In genomic region chr5:171635846-171636245, GRCh38 we compare ENCODE assay signal across 36 cellular contexts.
"Had no signal": no experiment of that assay in that cellular context is flagged by ENCODE, and none has a peak within 500 bp of the region (broad histone marks: within the 10 kb centered on the region; RNA-seq: fewer than 3 reads in every experiment).

No MANE protein-coding gene starts in this region.

- H3K27ac ChIP-seq: adrenal gland, ascending aorta, cardiac muscle cell, VCaP had no signal

- H3K4me1 ChIP-seq: adrenal gland had no signal

- H3K27ac Mint-ChIP-seq: activated B cell treated with CpG ODN at 0.5 μM for 24 hours; activated CD4-positive, alpha-beta memory T cell treated with anti-CD3 and anti-CD28 coated beads for 36 hours; activated CD4-positive, alpha-beta T cell treated with anti-CD3 and anti-CD28 coated beads, Interleukin-2, amount 10 ng/mL, durations not matched to agents 24 days and 14 days; activated CD8-positive, alpha-beta T cell treated with anti-CD3 and anti-CD28 coated beads for 36 hours; activated naive CD4-positive, alpha-beta T cell treated with anti-CD3 and anti-CD28 coated beads for 36 hours; activated naive CD8-positive, alpha-beta T cell treated with anti-CD3 and anti-CD28 coated beads for 36 hours; activated T-cell treated with anti-CD3 and anti-CD28 coated beads, Interleukin-2, amount 50 U/mL, for 72 hours; activated T-helper 1 cell treated with anti-CD3 and anti-CD28 coated beads, Interleukin-12 subunit alpha, Interleukin-12 subunit beta, Interleukin-2, Interleukin-4 antibody, amounts not matched to agents 30 ng/mL and 10 ng/mL and 1 ng/mL, durations not matched to agents 14 hours and 24 hours and 36 hours; activated T-helper 17 cell treated with anti-CD3 and anti-CD28 coated beads, Interleukin-2, amount 50 U/mL, for 72 hours; T-helper 1 cell treated with Interleukin-12 subunit alpha and Interleukin-12 subunit beta and Interleukin-4 antibody, amounts not matched to agents 30 μg/mL and 1 μg/mL, for 36 hours; T-helper 2 cell treated with Interferon-gamma antibody and Interleukin-4, amounts not matched to agents 5 μg/mL and 100 μg/mL, for 36 hours had no signal

- H3K4me3 ChIP-seq: adrenal gland, ascending aorta, cardiac muscle cell had no signal

- H3K27me3 ChIP-seq: adrenal gland, ascending aorta, cardiac muscle cell had no signal

- H3K4me1 Mint-ChIP-seq: activated CD4-positive, alpha-beta T cell treated with anti-CD3 and anti-CD28 coated beads, Interleukin-2, amount 10 ng/mL, durations not matched to agents 24 days and 14 days; activated naive CD8-positive, alpha-beta T cell treated with anti-CD3 and anti-CD28 coated beads for 36 hours; activated T-helper 17 cell treated with anti-CD3 and anti-CD28 coated beads, Interleukin-2, amount 50 U/mL, for 72 hours had no signal

- H3K36me3 Mint-ChIP-seq: activated CD4-positive, alpha-beta memory T cell treated with anti-CD3 and anti-CD28 coated beads for 36 hours; activated naive CD4-positive, alpha-beta T cell treated with anti-CD3 and anti-CD28 coated beads, Interleukin-2, amount 50 U/mL, for 72 hours; activated naive CD8-positive, alpha-beta T cell treated with anti-CD3 and anti-CD28 coated beads for 36 hours; brain had no signal

- DNase-seq: activated B cell treated with CpG ODN at 0.5 μM for 24 hours; activated CD4-positive, alpha-beta memory T cell treated with anti-CD3 and anti-CD28 coated beads for 36 hours; activated CD4-positive, alpha-beta T cell treated with anti-CD3 and anti-CD28 coated beads for 4 hours; activated CD4-positive, alpha-beta T cell treated with anti-CD3 and anti-CD28 coated beads, Interleukin-2, amount 10 ng/mL, durations not matched to agents 24 days and 14 days; activated CD4-positive, alpha-beta T cell treated with anti-CD3 and anti-CD28 coated beads, Interleukin-2, amount 50 U/mL, for 1 hour; activated CD4-positive, alpha-beta T cell treated with anti-CD3 and anti-CD28 coated beads, Interleukin-2, amount 50 U/mL, for 4 hours; activated CD4-positive, CD25-positive, alpha-beta regulatory T cell treated with anti-CD3 and anti-CD28 coated beads, Interleukin-2, amount 50 U/mL, for 72 hours; activated CD8-positive, alpha-beta memory T cell treated with anti-CD3 and anti-CD28 coated beads, Interleukin-2, amount 50 U/mL, for 4 hours; activated CD8-positive, alpha-beta T cell treated with anti-CD3 and anti-CD28 coated beads for 36 hours; activated effector memory CD4-positive, alpha-beta T cell treated with anti-CD3 and anti-CD28 coated beads, Interleukin-2, amount 50 U/mL, for 16 hours; activated gamma-delta T cell treated with Interleukin-2 at 50 U/mL for 16 hours; activated naive CD4-positive, alpha-beta T cell; activated naive CD4-positive, alpha-beta T cell treated with anti-CD3 and anti-CD28 coated beads for 36 hours; activated naive CD4-positive, alpha-beta T cell treated with anti-CD3 and anti-CD28 coated beads, Interleukin-2, amount 50 U/mL, for 16 hours; activated naive CD8-positive, alpha-beta T cell treated with anti-CD3 and anti-CD28 coated beads for 36 hours; activated T-cell treated with anti-CD3 and anti-CD28 coated beads for 4 hours; activated T-cell treated with anti-CD3 and anti-CD28 coated beads, Interleukin-2, amount 50 U/mL, for 1 hour; activated T-cell treated with anti-CD3 and anti-CD28 coated beads, Interleukin-2, amount 50 U/mL, for 4 hours; activated T-cell treated with anti-CD3 and anti-CD28 coated beads, Interleukin-2, amount 50 U/mL, for 72 hours; adrenal gland; amniotic stem cell; caudate nucleus; T-helper 1 cell; T-helper 2 cell; T-helper 9 cell had no signal

- H3K36me3 ChIP-seq: adrenal gland, ascending aorta, cardiac muscle cell had no signal

- H3K9me3 ChIP-seq: adrenal gland, ascending aorta had no signal

- FAIRE-seq: bronchial epithelial cell, TTC549 had no signal

- ATAC-seq: activated CD8-positive, alpha-beta T cell treated with anti-CD3 and anti-CD28 coated beads for 36 hours; activated naive CD4-positive, alpha-beta T cell treated with anti-CD3 and anti-CD28 coated beads, Interleukin-2, amount 50 U/mL, for 72 hours; activated T-cell treated with anti-CD3 and anti-CD28 coated beads, Interleukin-2, amount 50 U/mL, for 4 hours; activated T-cell treated with anti-CD3 and anti-CD28 coated beads, Interleukin-2, amount 50 U/mL, for 72 hours; activated T-helper 17 cell treated with anti-CD3 and anti-CD28 coated beads, Interleukin-2, amount 50 U/mL, for 72 hours had no signal

- H3K4me3 Mint-ChIP-seq: activated B cell treated with CpG ODN at 0.5 μM for 24 hours; activated CD4-positive, alpha-beta memory T cell treated with anti-CD3 and anti-CD28 coated beads for 36 hours; activated CD4-positive, alpha-beta T cell treated with anti-CD3 and anti-CD28 coated beads, Interleukin-2, amount 10 ng/mL, durations not matched to agents 24 days and 14 days; activated CD8-positive, alpha-beta T cell treated with anti-CD3 and anti-CD28 coated beads for 36 hours; activated naive CD4-positive, alpha-beta T cell treated with anti-CD3 and anti-CD28 coated beads for 36 hours; activated naive CD8-positive, alpha-beta T cell treated with anti-CD3 and anti-CD28 coated beads for 36 hours; activated T-cell treated with anti-CD3 and anti-CD28 coated beads, Interleukin-2, amount 50 U/mL, for 4 hours; activated T-cell treated with anti-CD3 and anti-CD28 coated beads, Interleukin-2, amount 50 U/mL, for 72 hours; activated T-helper 1 cell treated with anti-CD3 and anti-CD28 coated beads, Interleukin-12 subunit alpha, Interleukin-12 subunit beta, Interleukin-2, Interleukin-4 antibody, amounts not matched to agents 30 ng/mL and 10 ng/mL and 1 ng/mL, durations not matched to agents 14 hours and 24 hours and 36 hours; activated T-helper 17 cell treated with anti-CD3 and anti-CD28 coated beads, Interleukin-2, amount 50 U/mL, for 72 hours; brain; T-helper 1 cell treated with Interleukin-12 subunit alpha and Interleukin-12 subunit beta and Interleukin-4 antibody, amounts not matched to agents 30 μg/mL and 1 μg/mL, for 36 hours; T-helper 2 cell treated with Interferon-gamma antibody and Interleukin-4, amounts not matched to agents 5 μg/mL and 100 μg/mL, for 36 hours had no signal

- H3K9me3 Mint-ChIP-seq: activated B cell treated with CpG ODN at 0.5 μM for 24 hours; activated CD4-positive, alpha-beta memory T cell treated with anti-CD3 and anti-CD28 coated beads for 36 hours; activated CD4-positive, alpha-beta T cell treated with anti-CD3 and anti-CD28 coated beads, Interleukin-2, amount 10 ng/mL, durations not matched to agents 24 days and 14 days; activated CD8-positive, alpha-beta T cell treated with anti-CD3 and anti-CD28 coated beads for 36 hours; activated naive CD4-positive, alpha-beta T cell treated with anti-CD3 and anti-CD28 coated beads for 36 hours; activated naive CD4-positive, alpha-beta T cell treated with anti-CD3 and anti-CD28 coated beads, Interleukin-2, amount 50 U/mL, for 72 hours; activated naive CD8-positive, alpha-beta T cell treated with anti-CD3 and anti-CD28 coated beads for 36 hours; activated T-cell treated with anti-CD3 and anti-CD28 coated beads, Interleukin-2, amount 50 U/mL, for 4 hours; activated T-cell treated with anti-CD3 and anti-CD28 coated beads, Interleukin-2, amount 50 U/mL, for 72 hours; activated T-helper 1 cell treated with anti-CD3 and anti-CD28 coated beads, Interleukin-12 subunit alpha, Interleukin-12 subunit beta, Interleukin-2, Interleukin-4 antibody, amounts not matched to agents 30 ng/mL and 10 ng/mL and 1 ng/mL, durations not matched to agents 14 hours and 24 hours and 36 hours; activated T-helper 17 cell treated with anti-CD3 and anti-CD28 coated beads, Interleukin-2, amount 50 U/mL, for 72 hours; brain; T-helper 1 cell treated with Interleukin-12 subunit alpha and Interleukin-12 subunit beta and Interleukin-4 antibody, amounts not matched to agents 30 μg/mL and 1 μg/mL, for 36 hours; T-helper 2 cell treated with Interferon-gamma antibody and Interleukin-4, amounts not matched to agents 5 μg/mL and 100 μg/mL, for 36 hours had no signal
